ENCODE assay signal across 8 cellular contexts in the genomic region with DNA sequence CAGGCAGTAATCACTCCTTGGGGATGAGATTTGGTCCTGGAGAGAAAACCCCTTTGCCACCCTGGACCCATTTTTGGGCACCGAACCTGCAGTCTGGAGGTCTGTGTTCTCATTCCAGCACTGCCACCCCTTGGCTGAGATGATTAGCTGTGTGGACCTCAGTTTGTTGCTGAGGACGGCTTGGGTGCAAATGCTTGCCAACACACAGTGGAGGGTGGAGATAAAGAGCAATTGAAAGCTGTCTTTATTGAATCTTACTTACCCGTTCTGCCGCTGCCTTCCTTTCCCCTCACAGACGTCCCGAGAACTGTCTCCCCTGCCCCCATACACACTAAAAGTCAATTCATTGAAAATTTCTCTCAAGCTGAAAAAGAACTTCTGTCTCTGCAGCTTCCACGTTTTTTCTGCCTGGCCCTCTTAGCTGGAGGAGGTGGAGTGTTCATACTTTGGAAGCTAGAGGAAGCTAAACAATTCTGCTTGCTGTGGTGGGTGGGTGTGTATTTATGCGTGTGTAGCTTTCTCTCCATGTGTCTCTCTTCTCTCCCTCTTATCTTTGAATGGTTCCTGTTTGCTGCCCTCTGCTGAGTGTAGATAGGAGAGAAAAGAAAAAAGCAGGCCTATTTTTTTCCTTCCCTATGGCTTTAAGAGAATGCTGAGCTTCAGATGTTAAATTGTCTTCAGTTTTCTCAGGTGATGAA. TPM values are rescaled to one million over a fixed set of nuclear protein-coding genes. Genes with fewer than 3 reads are reported as not detected.
DNase-seq lines count a peak whose midpoint lies in the region; ATAC-seq and TF ChIP-seq lines count a peak whose summit lies in the region.
"Had no signal": no experiment of that assay in that cellular context is flagged by ENCODE, and none has a peak within 500 bp of the region (broad histone marks: within the 10 kb centered on the region; RNA-seq: fewer than 3 reads in every experiment).

No MANE protein-coding gene starts in this region.

- H3K79me2 ChIP-seq in DOHH2 (ENCODE audit: control insufficient read depth, low read length): no peaks in the 10 kb centered on the region

- peak overlapping the region; percentile 65 for H3K27ac Mint-ChIP-seq in activated CD4-positive, alpha-beta memory T cell treated with anti-CD3 and anti-CD28 coated beads for 36 hours

- CTCF ChIA-PET in activated CD4-positive, alpha-beta memory T cell treated with anti-CD3 and anti-CD28 coated beads for 36 hours (lab: Charles Lee): interaction anchor here (0.6 to 4.0 kb wide), 11 partner anchors 15 to 223 kb away, joined by 3 to 27 read pairs (median 8); no protein-coding TSS in a partner anchor

- 14 to 31% methylated on average over 8 of the region's 8 CpGs for WGBS in upper lobe of left lung, 2 donors

- DNase-seq in activated CD4-positive, alpha-beta memory T cell treated with anti-CD3 and anti-CD28 coated beads for 36 hours: no peak
- DNase-seq in hepatic stellate cell (ENCODE audit: low spot score) (peak; percentile 43), upper lobe of left lung (no peak)
- no peak for DNase-seq in stimulated activated CD4-positive, alpha-beta T cell treated with anti-CD3 and anti-CD28 coated beads, Interleukin-2, amount 100 ng/mL, for 24 hours
- DNase-seq: psoas muscle had no signal

- H3K36me3 Mint-ChIP-seq in activated CD4-positive, alpha-beta memory T cell treated with anti-CD3 and anti-CD28 coated beads for 36 hours: peaks cover 26% of the 10 kb centered on the region

- ATAC-seq in HG02852 (IDR thresholded peaks at IDR 0.05; ENCODE audit: unreplicated experiment): peak; percentile 49
- ATAC-seq in upper lobe of left lung (ENCODE audit: low FRiP score in 2 of 2): peak in 1 of 2 donors; percentile 38
- no peak for ATAC-seq in GM21529 (IDR thresholded peaks at IDR 0.05; ENCODE audit: unreplicated experiment)

- H3K4me3 ChIP-seq in DOHH2 (ENCODE audit: low read length) (no peak overlapping the region), upper lobe of left lung (no peak overlapping the region)
- H3K4me3 ChIP-seq: psoas muscle had no signal

- no peaks in the 10 kb centered on the region for H3K9me3 Mint-ChIP-seq in activated CD4-positive, alpha-beta memory T cell treated with anti-CD3 and anti-CD28 coated beads for 36 hours

- TF ChIP-seq CTCF in DOHH2 (IDR thresholded peaks at IDR 0.05; ENCODE audit: low read depth, low read length, poor library complexity, severe bottlenecking) (peak; percentile 31), upper lobe of left lung (IDR thresholded peaks at IDR 0.05) (peak in 1 of 6 experiments; percentile 6)

- H3K4me1 ChIP-seq in DOHH2 (ENCODE audit: control insufficient read depth, low read length) (peaks cover 2% of the 10 kb centered on the region; the same call in 1 of the 2 replicates), upper lobe of left lung (peaks cover 29 to 45% (median 32%) of the 10 kb centered on the region in 4 donors)

- no peak overlapping the region for H3K4me3 Mint-ChIP-seq in activated CD4-positive, alpha-beta memory T cell treated with anti-CD3 and anti-CD28 coated beads for 36 hours

- no peak for TF ChIP-seq POLR2A in upper lobe of left lung (IDR thresholded peaks at IDR 0.05)

- H3K27me3 ChIP-seq in DOHH2 (ENCODE audit: control insufficient read depth, low read length): peaks cover 7% of the 10 kb centered on the region
- no peaks in the 10 kb centered on the region for H3K27me3 ChIP-seq in upper lobe of left lung

- H3K36me3 ChIP-seq in DOHH2 (ENCODE audit: control insufficient read depth, low read length): no peaks in the 10 kb centered on the region
- H3K36me3 ChIP-seq in upper lobe of left lung: peaks cover 0 to 7% (median 0%) of the 10 kb centered on the region in 4 donors

- H3K27ac ChIP-seq in DOHH2 (ENCODE audit: low read depth, low read length) (no peak overlapping the region), upper lobe of left lung (peak overlapping the region in 3 of 4 donors; percentile 36 to 77 (median 74))
- H3K27ac ChIP-seq: psoas muscle had no signal

- TF ChIP-seq EP300 in upper lobe of left lung (IDR thresholded peaks at IDR 0.05): no peak

- no peaks in the 10 kb centered on the region for H3F3A ChIP-seq in DOHH2 (ENCODE audit: control insufficient read depth, insufficient read depth)

- H3K4me2 ChIP-seq in DOHH2 (ENCODE audit: low read length): no peak overlapping the region

- POLR2A ChIA-PET in activated CD4-positive, alpha-beta memory T cell treated with anti-CD3 and anti-CD28 coated beads for 36 hours (lab: Charles Lee): interaction anchor here (1.1 to 1.3 kb wide), 3 partner anchors 10 to 19 kb away, joined by 3 read pairs; no protein-coding TSS in a partner anchor

- no peaks in the 10 kb centered on the region for H3K27me3 Mint-ChIP-seq in activated CD4-positive, alpha-beta memory T cell treated with anti-CD3 and anti-CD28 coated beads for 36 hours

- peaks cover 71% of the 10 kb centered on the region for H3K4me1 Mint-ChIP-seq in activated CD4-positive, alpha-beta memory T cell treated with anti-CD3 and anti-CD28 coated beads for 36 hours (ENCODE audit: low read depth)

- intact Hi-C loops in activated CD4-positive, alpha-beta memory T cell treated with anti-CD3 and anti-CD28 coated beads for 36 hours (cut with micrococcal nuclease): loop anchor here (5.0 to 10.0 kb wide), 4 partner anchors 115 to 658 kb away; partner anchors contain the start of genes CNOT8, FAXDC2 and LARP1

- no peaks in the 10 kb centered on the region for H3K9me2 ChIP-seq in DOHH2 (replicated peaks; ENCODE audit: control insufficient read depth, low read length)

- no peaks in the 10 kb centered on the region for H4K20me1 ChIP-seq in DOHH2 (ENCODE audit: control insufficient read depth, insufficient read depth, low read depth, low read length)

- no peaks in the 10 kb centered on the region for H3K9me3 ChIP-seq in DOHH2 (ENCODE audit: control insufficient read depth, insufficient read depth, low read length)
- H3K9me3 ChIP-seq in upper lobe of left lung: no peaks in the 10 kb centered on the region
- H3K9me3 ChIP-seq: psoas muscle had no signal

RNA-seq across cellular contexts. Expression of gene GALNT10, which starts 6.6 kb away (rescaled TPM):
- 10 to 100 TPM; 23.8 to 26.9 TPM for total RNA-seq in activated CD4-positive, alpha-beta memory T cell treated with anti-CD3 and anti-CD28 coated beads for 36 hours
- 100 to 1,000 TPM in 1 of 6 donors, 10 to 100 TPM in 5; 38.6 to 118 (median 66.4) TPM for total RNA-seq in upper lobe of left lung
